In genomic region chr1:209675567-209676154, GRCh38 we compare ENCODE assay signal across 8 cellular contexts. TPM values are rescaled to one million over a fixed set of nuclear protein-coding genes. Genes with fewer than 3 reads are reported as not detected.
A peak's percentile ranks its signal among the peaks of the same experiment; 100 is the strongest.
DNase-seq lines count a peak whose midpoint lies in the region; ATAC-seq and TF ChIP-seq lines count a peak whose summit lies in the region.

No MANE protein-coding gene starts in this region.

- no peak overlapping the region for H3K27ac Mint-ChIP-seq in progenitor cell of endocrine pancreas

- H3K4me3 Mint-ChIP-seq in progenitor cell of endocrine pancreas (ENCODE audit: low read depth): peak overlapping the region; percentile 66

- TF ChIP-seq CTCF in adrenal gland (IDR thresholded peaks at IDR 0.05): peak in 2 of 6 experiments; percentile 12 to 15
- no peak for TF ChIP-seq CTCF in progenitor cell of endocrine pancreas (IDR thresholded peaks at IDR 0.05; ENCODE audit: unreplicated experiment)

- WGBS in adrenal gland, 4 donors: 0 to 10% (median 3%) methylated on average over 6 to 34 of the region's 34 CpGs
- 2% methylated on average over 34 of the region's 34 CpGs for WGBS in right cardiac atrium

- intact Hi-C loops in adrenal gland (cut with DNase I): no loop called here
- intact Hi-C loops in right cardiac atrium (cut with DNase I): loop anchor here in 2 of 4 donors (5.0 to 10.0 kb wide), 2 partner anchors 38 to 51 kb away; no protein-coding TSS in a partner anchor

- no peaks in the 10 kb centered on the region for H3K9me3 ChIP-seq in adrenal gland (replicated peaks in 1 of 3)
- H3K9me3 ChIP-seq in right cardiac atrium (ENCODE audit: control insufficient read depth, low read length): no peaks in the 10 kb centered on the region

- H3K4me1 ChIP-seq in adrenal gland (replicated peaks in 1 of 2) (peaks cover 35 to 46% of the 10 kb centered on the region in 2 donors), right cardiac atrium (ENCODE audit: control insufficient read depth, insufficient read depth, low read length) (peaks cover 8% of the 10 kb centered on the region)

- peaks cover 90% of the 10 kb centered on the region for H3K27me3 Mint-ChIP-seq in progenitor cell of endocrine pancreas

- peak; percentile 20 for DNase-seq in stimulated activated CD4-positive, alpha-beta T cell treated with anti-CD3 and anti-CD28 coated beads, Interleukin-15, amount 100 ng/mL, for 24 hours
- no peak for DNase-seq in stimulated activated CD4-positive, alpha-beta T cell treated with anti-CD3 and anti-CD28 coated beads, Interleukin-4, amount 100 ng/mL, for 24 hours
- DNase-seq in adrenal gland (peak in 6 of 7 donors; percentile 38 to 63 (median 46)), right cardiac atrium (peak; percentile 45 to 79 (median 77)), progenitor cell of endocrine pancreas (ENCODE audit: low spot score, unreplicated experiment) (peak; percentile 22)

- peaks cover 25% of the 10 kb centered on the region for H3K4me1 Mint-ChIP-seq in progenitor cell of endocrine pancreas (ENCODE audit: low read depth)

- no peaks in the 10 kb centered on the region for H3K36me3 Mint-ChIP-seq in progenitor cell of endocrine pancreas (ENCODE audit: insufficient read depth)

- H3K36me3 ChIP-seq in adrenal gland (replicated peaks in 1 of 2): no peaks in the 10 kb centered on the region

- H3K27ac ChIP-seq in adrenal gland (peak overlapping the region in 4 of 5 donors; percentile 73 to 92 (median 82)), right cardiac atrium (ENCODE audit: low read length) (peak overlapping the region; percentile 65)

- ATAC-seq in right cardiac atrium: peak; percentile 44 to 62
- no peak for ATAC-seq in HG03342 (IDR thresholded peaks at IDR 0.05; ENCODE audit: unreplicated experiment)
- ATAC-seq in HG02885 (IDR thresholded peaks at IDR 0.05; ENCODE audit: poor library complexity, unreplicated experiment): no peak
- ATAC-seq in HG03378 (IDR thresholded peaks at IDR 0.05; ENCODE audit: unreplicated experiment): no peak

- peaks cover 3% of the 10 kb centered on the region for H3K9me3 Mint-ChIP-seq in progenitor cell of endocrine pancreas (ENCODE audit: low read depth)

- H3K4me3 ChIP-seq in adrenal gland (peak overlapping the region; percentile 17 to 57 (median 50)), right cardiac atrium (ENCODE audit: low read length) (peak overlapping the region; percentile 27)

- H3K27me3 ChIP-seq in adrenal gland (no peaks in the 10 kb centered on the region), right cardiac atrium (ENCODE audit: control insufficient read depth, insufficient read depth) (no peaks in the 10 kb centered on the region)

- TF ChIP-seq POLR2A in adrenal gland (IDR thresholded peaks at IDR 0.05): no peak

RNA-seq across cellular contexts. Expression of gene G0S2, which starts 0.4 kb away (rescaled TPM):
- total RNA-seq in adrenal gland (100 to 1,000 TPM in 7 of 8 donors, 10 to 100 TPM in 1; 65.3 to 901 (median 295) TPM), right cardiac atrium (100 to 1,000 TPM in 3 of 4 donors, 10 to 100 TPM in 1; 77.4 to 414 (median 243) TPM), progenitor cell of endocrine pancreas (0.60 and 0.79 TPM in 2 replicates)
- polyA plus RNA-seq in adrenal gland (100 to 1,000 TPM in 2 of 3 donors, 10 to 100 TPM in 1; 48.5 to 504 (median 265) TPM), right cardiac atrium (398 TPM)

RNA-seq across cellular contexts. Expression of gene LAMB3, which starts 23.4 kb away (rescaled TPM):
- total RNA-seq in adrenal gland (100 to 1,000 TPM in 1 of 8 donors, 10 to 100 TPM in 7; 28.7 to 117 (median 45.1) TPM), right cardiac atrium (10 to 100 TPM in 2 of 4 donors, 1 to 10 TPM in 2; 3.0 to 13.7 (median 11.0) TPM), progenitor cell of endocrine pancreas (10.7 and 12.5 TPM in 2 replicates)
- polyA plus RNA-seq in adrenal gland (10 to 100 TPM in 1 of 3 donors, 1 to 10 TPM in 2; 8.2 to 16.1 (median 8.6) TPM), right cardiac atrium (4.9 TPM)

RNA-seq across cellular contexts. Expression of gene HSD11B1, which starts 29.0 kb away (rescaled TPM):
- 10 to 100 TPM in 5 of 8 donors, 1 to 10 TPM in 3; 2.5 to 29.6 (median 11.7) TPM for total RNA-seq in adrenal gland
- 1 to 10 TPM; 4.1 to 8.2 (median 4.7) TPM for polyA plus RNA-seq in adrenal gland
- 1 to 10 TPM; 1.0 to 4.3 (median 2.7) TPM for total RNA-seq in right cardiac atrium
- polyA plus RNA-seq in right cardiac atrium: 1.5 TPM
- not detected in 2 replicates for total RNA-seq in progenitor cell of endocrine pancreas

Comparison
In these comparisons a context has a peak if more than half of its experiments do, and no peak if none do; other contexts are left out.
1. ATAC-seq: peak in right cardiac atrium (2 of 2); none in HG03342 (single experiment), HG02885 (single experiment) and HG03378 (single experiment).
2. RNA of gene G0S2, which starts 0.4 kb away (total RNA-seq): 65.3 to 901 TPM in adrenal gland and 77.4 to 414 TPM in right cardiac atrium; 0.60 to 0.79 TPM in progenitor cell of endocrine pancreas; every median in the first group is over 10 times any median in the second.